Comparison of ENCODE assay signal across 25 cellular contexts in genomic region chr2:104140361-104140760, GRCh38.
"Had no signal": no experiment of that assay in that cellular context is flagged by ENCODE, and none has a peak within 500 bp of the region (broad histone marks: within the 10 kb centered on the region; RNA-seq: fewer than 3 reads in every experiment).

No MANE protein-coding gene starts in this region.

- ATAC-seq: activated CD4-positive, CD25-positive, alpha-beta regulatory T cell treated with anti-CD3 and anti-CD28 coated beads, Interleukin-2, amount 50 U/mL, for 24 hours; gastroesophageal sphincter; left colon; mucosa of descending colon had no signal

- H3K27me3 Mint-ChIP-seq: activated CD4-positive, alpha-beta memory T cell treated with anti-CD3 and anti-CD28 coated beads, Interleukin-2, amount 10 ng/mL, durations not matched to agents 7 days and 5 days; activated CD4-positive, alpha-beta T cell treated with anti-CD3 and anti-CD28 coated beads, Interleukin-2, amount 10 ng/mL, durations not matched to agents 24 days and 14 days; activated naive CD4-positive, alpha-beta T cell treated with anti-CD3 and anti-CD28 coated beads, Interleukin-2, amount 10 ng/mL, durations not matched to agents 7 days and 5 days; central memory CD8-positive, alpha-beta T cell had no signal

- H3K27ac Mint-ChIP-seq: activated CD4-positive, alpha-beta memory T cell treated with anti-CD3 and anti-CD28 coated beads, Interleukin-2, amount 10 ng/mL, durations not matched to agents 7 days and 5 days; activated CD4-positive, alpha-beta T cell treated with anti-CD3 and anti-CD28 coated beads, Interleukin-2, amount 10 ng/mL, durations not matched to agents 24 days and 14 days; activated naive CD4-positive, alpha-beta T cell treated with anti-CD3 and anti-CD28 coated beads, Interleukin-2, amount 10 ng/mL, durations not matched to agents 7 days and 5 days; endodermal cell; nephron progenitor cell had no signal

- DNase-seq: activated CD4-positive, alpha-beta memory T cell treated with anti-CD3 and anti-CD28 coated beads, Interleukin-2, amount 10 ng/mL, durations not matched to agents 7 days and 5 days; activated CD4-positive, alpha-beta T cell treated with anti-CD3 and anti-CD28 coated beads, Interleukin-2, amount 10 ng/mL, durations not matched to agents 24 days and 14 days; activated effector memory CD4-positive, alpha-beta T cell treated with anti-CD3 and anti-CD28 coated beads, Interleukin-2, amount 50 U/mL, for 16 hours; activated naive CD4-positive, alpha-beta T cell treated with anti-CD3 and anti-CD28 coated beads, Interleukin-2, amount 10 ng/mL, durations not matched to agents 7 days and 5 days; amygdala; brain microvascular endothelial cell; endodermal cell; head of caudate nucleus; hypothalamus; left colon; mesenchymal stem cell; mucosa of descending colon; nephron progenitor cell; occipital lobe; retina; stimulated activated CD4-positive, alpha-beta T cell treated with anti-CD3 and anti-CD28 coated beads, Interleukin-2, amount 100 ng/mL, for 48 hours; stimulated activated CD8-positive, alpha-beta memory T cell treated with anti-CD3 and anti-CD28 coated beads, Interleukin-4, amount 100 ng/mL, for 48 hours; stimulated activated naive CD4-positive, alpha-beta T cell; SW 1271; T-helper 2 cell; testis; upper lobe of left lung had no signal

- H3K9me3 Mint-ChIP-seq: endodermal cell, nephron progenitor cell had no signal

- H3K4me1 Mint-ChIP-seq: activated CD4-positive, alpha-beta memory T cell treated with anti-CD3 and anti-CD28 coated beads, Interleukin-2, amount 10 ng/mL, durations not matched to agents 7 days and 5 days; activated CD4-positive, alpha-beta T cell treated with anti-CD3 and anti-CD28 coated beads, Interleukin-2, amount 10 ng/mL, durations not matched to agents 24 days and 14 days; activated naive CD4-positive, alpha-beta T cell treated with anti-CD3 and anti-CD28 coated beads, Interleukin-2, amount 10 ng/mL, durations not matched to agents 7 days and 5 days; central memory CD8-positive, alpha-beta T cell; endodermal cell; nephron progenitor cell had no signal

- H3K4me3 Mint-ChIP-seq: activated CD4-positive, alpha-beta memory T cell treated with anti-CD3 and anti-CD28 coated beads, Interleukin-2, amount 10 ng/mL, durations not matched to agents 7 days and 5 days; activated CD4-positive, alpha-beta T cell treated with anti-CD3 and anti-CD28 coated beads, Interleukin-2, amount 10 ng/mL, durations not matched to agents 24 days and 14 days; activated naive CD4-positive, alpha-beta T cell treated with anti-CD3 and anti-CD28 coated beads, Interleukin-2, amount 10 ng/mL, durations not matched to agents 7 days and 5 days; central memory CD8-positive, alpha-beta T cell; endodermal cell; nephron progenitor cell had no signal

- H3K36me3 Mint-ChIP-seq: activated naive CD4-positive, alpha-beta T cell treated with anti-CD3 and anti-CD28 coated beads, Interleukin-2, amount 10 ng/mL, durations not matched to agents 7 days and 5 days had no signal
